Comparison of ENCODE assay signal across 1 cellular context in the genomic region with DNA sequence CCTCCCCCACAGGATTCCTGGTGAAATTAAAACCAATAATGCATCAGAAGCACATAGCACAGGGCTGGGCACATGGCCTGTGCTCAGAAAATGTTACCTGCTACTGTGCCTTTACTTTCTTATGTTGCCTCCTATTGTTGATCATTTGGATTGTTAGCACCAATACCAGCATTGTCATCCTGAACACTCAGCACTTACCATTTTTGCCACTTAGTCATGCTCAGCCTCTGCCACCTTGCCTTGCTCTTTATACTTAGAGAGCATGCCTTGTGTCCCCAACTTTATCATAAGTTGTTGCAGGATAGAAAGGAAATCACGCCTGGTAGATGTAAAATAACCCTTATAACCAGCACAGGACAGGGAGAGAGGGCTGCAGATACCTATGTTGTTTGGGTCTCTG.
TF ChIP-seq lines count a peak whose summit lies in the region.

No MANE protein-coding gene starts in this region.

TF ChIP-seq in GM23338, 12 proteins besides CTCF, POLR2A, EP300 and RAD21 (continued from another document):
- TF ChIP-seq ETS1 (IDR thresholded peaks at IDR 0.05) (no peak), EZH2 (IDR thresholded peaks at IDR 0.05; ENCODE audit: low read depth, unreplicated experiment) (no peak), STAT1 (IDR thresholded peaks at IDR 0.05; ENCODE audit: unreplicated experiment) (no peak), JUNB (IDR thresholded peaks at IDR 0.05; ENCODE audit: unreplicated experiment) (no peak), ZNF331 (CRISPR knock-in tag; IDR thresholded peaks at IDR 0.05; ENCODE audit: low read depth) (no peak), EZH2phosphoT487 (IDR thresholded peaks at IDR 0.05; ENCODE audit: unreplicated experiment) (no peak), POLR2AphosphoS5 (IDR thresholded peaks at IDR 0.05; ENCODE audit: low read depth) (no peak), CREB1 (CRISPR knock-in tag; IDR thresholded peaks at IDR 0.05; ENCODE audit: low read depth) (no peak), REST (IDR thresholded peaks at IDR 0.05; ENCODE audit: unreplicated experiment) (no peak)
- TF ChIP-seq, protein P1, sequence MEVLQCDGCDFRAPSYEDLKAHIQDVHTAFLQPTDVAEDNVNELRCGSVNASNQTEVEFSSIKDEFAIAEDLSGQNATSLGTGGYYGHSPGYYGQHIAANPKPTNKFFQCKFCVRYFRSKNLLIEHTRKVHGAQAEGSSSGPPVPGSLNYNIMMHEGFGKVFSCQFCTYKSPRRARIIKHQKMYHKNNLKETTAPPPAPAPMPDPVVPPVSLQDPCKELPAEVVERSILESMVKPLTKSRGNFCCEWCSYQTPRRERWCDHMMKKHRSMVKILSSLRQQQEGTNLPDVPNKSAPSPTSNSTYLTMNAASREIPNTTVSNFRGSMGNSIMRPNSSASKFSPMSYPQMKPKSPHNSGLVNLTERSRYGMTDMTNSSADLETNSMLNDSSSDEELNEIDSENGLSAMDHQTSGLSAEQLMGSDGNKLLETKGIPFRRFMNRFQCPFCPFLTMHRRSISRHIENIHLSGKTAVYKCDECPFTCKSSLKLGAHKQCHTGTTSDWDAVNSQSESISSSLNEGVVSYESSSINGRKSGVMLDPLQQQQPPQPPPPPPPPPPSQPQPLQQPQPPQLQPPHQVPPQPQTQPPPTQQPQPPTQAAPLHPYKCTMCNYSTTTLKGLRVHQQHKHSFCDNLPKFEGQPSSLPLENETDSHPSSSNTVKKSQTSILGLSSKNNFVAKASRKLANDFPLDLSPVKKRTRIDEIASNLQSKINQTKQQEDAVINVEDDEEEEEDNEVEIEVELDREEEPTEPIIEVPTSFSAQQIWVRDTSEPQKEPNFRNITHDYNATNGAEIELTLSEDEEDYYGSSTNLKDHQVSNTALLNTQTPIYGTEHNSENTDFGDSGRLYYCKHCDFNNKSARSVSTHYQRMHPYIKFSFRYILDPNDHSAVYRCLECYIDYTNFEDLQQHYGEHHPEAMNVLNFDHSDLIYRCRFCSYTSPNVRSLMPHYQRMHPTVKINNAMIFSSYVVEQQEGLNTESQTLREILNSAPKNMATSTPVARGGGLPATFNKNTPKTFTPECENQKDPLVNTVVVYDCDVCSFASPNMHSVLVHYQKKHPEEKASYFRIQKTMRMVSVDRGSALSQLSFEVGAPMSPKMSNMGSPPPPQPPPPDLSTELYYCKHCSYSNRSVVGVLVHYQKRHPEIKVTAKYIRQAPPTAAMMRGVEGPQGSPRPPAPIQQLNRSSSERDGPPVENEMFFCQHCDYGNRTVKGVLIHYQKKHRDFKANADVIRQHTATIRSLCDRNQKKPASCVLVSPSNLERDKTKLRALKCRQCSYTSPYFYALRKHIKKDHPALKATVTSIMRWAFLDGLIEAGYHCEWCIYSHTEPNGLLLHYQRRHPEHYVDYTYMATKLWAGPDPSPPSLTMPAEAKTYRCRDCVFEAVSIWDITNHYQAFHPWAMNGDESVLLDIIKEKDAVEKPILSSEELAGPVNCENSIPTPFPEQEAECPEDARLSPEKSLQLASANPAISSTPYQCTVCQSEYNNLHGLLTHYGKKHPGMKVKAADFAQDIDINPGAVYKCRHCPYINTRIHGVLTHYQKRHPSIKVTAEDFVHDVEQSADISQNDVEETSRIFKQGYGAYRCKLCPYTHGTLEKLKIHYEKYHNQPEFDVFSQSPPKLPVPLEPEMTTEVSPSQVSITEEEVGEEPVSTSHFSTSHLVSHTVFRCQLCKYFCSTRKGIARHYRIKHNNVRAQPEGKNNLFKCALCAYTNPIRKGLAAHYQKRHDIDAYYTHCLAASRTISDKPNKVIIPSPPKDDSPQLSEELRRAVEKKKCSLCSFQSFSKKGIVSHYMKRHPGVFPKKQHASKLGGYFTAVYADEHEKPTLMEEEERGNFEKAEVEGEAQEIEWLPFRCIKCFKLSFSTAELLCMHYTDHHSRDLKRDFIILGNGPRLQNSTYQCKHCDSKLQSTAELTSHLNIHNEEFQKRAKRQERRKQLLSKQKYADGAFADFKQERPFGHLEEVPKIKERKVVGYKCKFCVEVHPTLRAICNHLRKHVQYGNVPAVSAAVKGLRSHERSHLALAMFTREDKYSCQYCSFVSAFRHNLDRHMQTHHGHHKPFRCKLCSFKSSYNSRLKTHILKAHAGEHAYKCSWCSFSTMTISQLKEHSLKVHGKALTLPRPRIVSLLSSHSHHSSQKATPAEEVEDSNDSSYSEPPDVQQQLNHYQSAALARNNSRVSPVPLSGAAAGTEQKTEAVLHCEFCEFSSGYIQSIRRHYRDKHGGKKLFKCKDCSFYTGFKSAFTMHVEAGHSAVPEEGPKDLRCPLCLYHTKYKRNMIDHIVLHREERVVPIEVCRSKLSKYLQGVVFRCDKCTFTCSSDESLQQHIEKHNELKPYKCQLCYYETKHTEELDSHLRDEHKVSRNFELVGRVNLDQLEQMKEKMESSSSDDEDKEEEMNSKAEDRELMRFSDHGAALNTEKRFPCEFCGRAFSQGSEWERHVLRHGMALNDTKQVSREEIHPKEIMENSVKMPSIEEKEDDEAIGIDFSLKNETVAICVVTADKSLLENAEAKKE (CRISPR knock-in tag; IDR thresholded peaks at IDR 0.05) = no peak
